Comparison of ENCODE assay signal across 9 cellular contexts in genomic region chr5:912356-913091, GRCh38. TPM values are rescaled to one million over a fixed set of nuclear protein-coding genes. Genes with fewer than 3 reads are reported as not detected.
DNase-seq lines count a peak whose midpoint lies in the region; ATAC-seq and FAIRE-seq lines count a peak whose summit lies in the region.
"Had no signal": no experiment of that assay in that cellular context is flagged by ENCODE, and none has a peak within 500 bp of the region (broad histone marks: within the 10 kb centered on the region; RNA-seq: fewer than 3 reads in every experiment).

No MANE protein-coding gene starts in this region.

- DNase-seq in ELR (ENCODE audit: low read depth) (peak; percentile 99), RCC 7860 (ENCODE audit: low spot score) (peak; percentile 100), kidney tubule cell (ENCODE audit: low spot score) (peak; percentile 81), cardiac septum (ENCODE audit: low spot score) (no peak), cerebellum (ENCODE audit: low spot score) (no peak)
- DNase-seq in activated T-helper 9 cell treated with anti-CD3 and anti-CD28 coated beads, Interleukin-2, amount 50 U/mL, for 16 hours (ENCODE audit: low read depth) = peak; percentile 76
- DNase-seq in stimulated activated CD8-positive, alpha-beta memory T cell treated with anti-CD3 and anti-CD28 coated beads, Interleukin-4, amount 100 ng/mL, for 24 hours (ENCODE audit: low read depth) = peak; percentile 58
- DNase-seq: pancreas had no signal

- intact Hi-C loops in cardiac septum (cut with DNase I) = loop anchor here (5.0 kb wide), 1 partner anchor 825 kb away; no protein-coding TSS in a partner anchor

- ATAC-seq in HG02938 (IDR thresholded peaks at IDR 0.05; ENCODE audit: unreplicated experiment) = no peak

- peak; percentile 96 for FAIRE-seq in RCC 7860 (lab: Jason Lieb, UNC)
- FAIRE-seq: pancreas had no signal

RNA-seq across cellular contexts. Expression of gene TRIP13, which starts 19.8 kb away (rescaled TPM):
- 0.57 TPM for total RNA-seq in cardiac septum
- 7.0 TPM for total RNA-seq in cerebellum

RNA-seq across cellular contexts. Expression of gene BRD9, which starts 19.9 kb away (rescaled TPM):
- total RNA-seq in cardiac septum (25.9 TPM), cerebellum (44.2 TPM)

Comparison
In these comparisons a context has a peak if more than half of its experiments do, and no peak if none do; other contexts are left out.
1. DNase-seq: peak in ELR (single experiment), RCC 7860 (single experiment), activated T-helper 9 cell treated with anti-CD3 and anti-CD28 coated beads, Interleukin-2, amount 50 U/mL, for 16 hours (single experiment), kidney tubule cell (single experiment) and stimulated activated CD8-positive, alpha-beta memory T cell treated with anti-CD3 and anti-CD28 coated beads, Interleukin-4, amount 100 ng/mL, for 24 hours (single experiment); none in cardiac septum (single experiment) and cerebellum (single experiment).